ENCODE assay signal across 13 cellular contexts in the genomic region with DNA sequence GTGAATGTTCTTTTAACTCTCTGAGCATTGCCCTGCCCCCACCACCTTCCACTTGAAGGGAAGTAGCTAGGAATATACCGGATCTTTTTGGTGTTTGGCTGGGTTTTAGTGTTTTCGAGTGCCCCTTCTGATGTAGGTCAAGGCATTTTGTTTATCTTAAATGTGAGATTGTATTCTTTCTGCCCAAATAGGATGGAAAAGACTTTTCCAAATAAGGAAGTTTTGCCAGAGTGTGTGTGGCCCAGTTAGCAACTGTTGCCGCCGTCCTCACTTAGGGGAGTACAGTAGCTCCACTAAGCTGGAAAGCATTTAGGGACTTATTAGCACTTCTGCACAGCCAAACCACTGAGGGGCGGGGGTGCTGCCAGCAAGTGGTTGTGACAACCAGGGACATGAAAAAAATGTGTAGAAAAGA. TPM values are rescaled to one million over a fixed set of nuclear protein-coding genes. Genes with fewer than 3 reads are reported as not detected.
DNase-seq lines count a peak whose midpoint lies in the region; ATAC-seq and TF ChIP-seq lines count a peak whose summit lies in the region.
"Had no signal": no experiment of that assay in that cellular context is flagged by ENCODE, and none has a peak within 500 bp of the region (broad histone marks: within the 10 kb centered on the region; RNA-seq: fewer than 3 reads in every experiment).

No MANE protein-coding gene starts in this region.

- CTCF ChIA-PET in CD8-positive, alpha-beta memory T cell (lab: Charles Lee), result interaction anchor here (1.3 to 2.9 kb wide), 4 partner anchors 11 to 88 kb away, joined by 4 to 10 read pairs (median 5); no protein-coding TSS in a partner anchor
- CTCF ChIA-PET in activated naive CD4-positive, alpha-beta T cell treated with anti-CD3 and anti-CD28 coated beads for 36 hours (lab: Charles Lee), result interaction anchor here (0.7 to 2.7 kb wide), 4 partner anchors 10 to 666 kb away, joined by 3 to 14 read pairs (median 4); no protein-coding TSS in a partner anchor

- H3K4me2 ChIP-seq in fibroblast of lung (ENCODE audit: extremely low read depth, insufficient read depth, low read length), result peak overlapping the region; percentile 37

- H3K36me3 Mint-ChIP-seq in CD8-positive, alpha-beta memory T cell, result no peaks in the 10 kb centered on the region
- no peaks in the 10 kb centered on the region for H3K36me3 Mint-ChIP-seq in activated naive CD4-positive, alpha-beta T cell treated with anti-CD3 and anti-CD28 coated beads for 36 hours (ENCODE audit: low read depth)

- peak in 3 of 5 donors; percentile 20 to 35 (median 29) for DNase-seq in CD8-positive, alpha-beta memory T cell
- peak; percentile 22 for DNase-seq in RPMI7951 (ENCODE audit: low read depth)
- DNase-seq in fibroblast of lung (ENCODE audit: low read depth in 2 of 2), result peak; percentile 50 to 53
- no peak for DNase-seq in prostate gland (ENCODE audit: low spot score)
- no peak for DNase-seq in activated naive CD4-positive, alpha-beta T cell treated with anti-CD3 and anti-CD28 coated beads for 36 hours
- no peak for DNase-seq in activated effector memory CD4-positive, alpha-beta T cell treated with Interleukin-2 at 50 U/mL for 16 hours
- no peak for DNase-seq in NCI-H524 (lab: John Stamatoyannopoulos, UW)
- DNase-seq: midbrain, NCI-H446, T-helper 9 cell had no signal

- TF ChIP-seq CTCF in fibroblast of lung (conservative IDR thresholded peaks at IDR 0.05 in 1 of 2, IDR thresholded peaks at IDR 0.05 in 1 of 2; ENCODE audit: low read depth in 1 of 2, low read length in 2 of 2) (no peak), prostate gland (IDR thresholded peaks at IDR 0.05) (no peak)

- 60% methylated on average over 5 of the region's 5 CpGs for WGBS in prostate gland

- H3K4me1 Mint-ChIP-seq in CD8-positive, alpha-beta memory T cell, result peaks cover 22 to 24% (median 24%) of the 10 kb centered on the region in 3 donors
- peaks cover 2% of the 10 kb centered on the region for H3K4me1 Mint-ChIP-seq in activated naive CD4-positive, alpha-beta T cell treated with anti-CD3 and anti-CD28 coated beads for 36 hours (ENCODE audit: low read depth)

- H3K9me3 Mint-ChIP-seq in CD8-positive, alpha-beta memory T cell, result no peaks in the 10 kb centered on the region
- no peaks in the 10 kb centered on the region for H3K9me3 Mint-ChIP-seq in activated naive CD4-positive, alpha-beta T cell treated with anti-CD3 and anti-CD28 coated beads for 36 hours
- H3K9me3 Mint-ChIP-seq: activated T-helper 2 cell treated with anti-CD3 and anti-CD28 coated beads, Interferon-gamma antibody, Interleukin-2, Interleukin-4, amounts not matched to agents 10 μg/mL and 5 μg/mL and 100 μg/mL, durations not matched to agents 14 hours and 24 hours and 36 hours had no signal

- no peak overlapping the region for H3K4me3 ChIP-seq in CD8-positive, alpha-beta memory T cell (ENCODE audit: low read length)
- no peak overlapping the region for H3K4me3 ChIP-seq in fibroblast of lung (replicated peaks in 1 of 4; ENCODE audit: control extremely low read depth in 1 of 4, insufficient read depth in 1 of 4, low read depth in 3 of 4, low read length in 4 of 4)
- no peak overlapping the region for H3K4me3 ChIP-seq in prostate gland

- H4K20me1 ChIP-seq in fibroblast of lung (ENCODE audit: control insufficient read depth, extremely low read depth, insufficient read depth, low read length), result no peaks in the 10 kb centered on the region

- TF ChIP-seq POLR2A in prostate gland (IDR thresholded peaks at IDR 0.05), result no peak

- POLR2A ChIA-PET in CD8-positive, alpha-beta memory T cell (lab: Charles Lee), result no interaction called here

- no peaks in the 10 kb centered on the region for H3K36me3 ChIP-seq in CD8-positive, alpha-beta memory T cell (ENCODE audit: insufficient read depth, low read length)
- no peaks in the 10 kb centered on the region for H3K36me3 ChIP-seq in fibroblast of lung (ENCODE audit: control insufficient read depth, insufficient read depth, low read length)
- no peaks in the 10 kb centered on the region for H3K36me3 ChIP-seq in prostate gland

- intact Hi-C loops in prostate gland (cut with DNase I), result no loop called here
- intact Hi-C loops in activated naive CD4-positive, alpha-beta T cell treated with anti-CD3 and anti-CD28 coated beads for 36 hours (cut with micrococcal nuclease), result no loop called here

- H2AFZ ChIP-seq in fibroblast of lung (ENCODE audit: low read length), result peak overlapping the region; percentile 56

- H3K9me3 ChIP-seq in CD8-positive, alpha-beta memory T cell (ENCODE audit: low read length), result no peaks in the 10 kb centered on the region
- H3K9me3 ChIP-seq in fibroblast of lung (ENCODE audit: control insufficient read depth, insufficient read depth, low read depth, low read length), result no peaks in the 10 kb centered on the region
- no peaks in the 10 kb centered on the region for H3K9me3 ChIP-seq in prostate gland

- H3K4me1 ChIP-seq in CD8-positive, alpha-beta memory T cell (ENCODE audit: insufficient read depth, low read length), result peaks cover 12% of the 10 kb centered on the region
- peaks cover 11% of the 10 kb centered on the region for H3K4me1 ChIP-seq in fibroblast of lung (ENCODE audit: control insufficient read depth, extremely low read depth, insufficient read depth, low read length)
- H3K4me1 ChIP-seq in prostate gland (replicated peaks), result peaks cover 4% of the 10 kb centered on the region

- H3K27me3 Mint-ChIP-seq in CD8-positive, alpha-beta memory T cell, result no peaks in the 10 kb centered on the region
- H3K27me3 Mint-ChIP-seq in activated naive CD4-positive, alpha-beta T cell treated with anti-CD3 and anti-CD28 coated beads for 36 hours (ENCODE audit: low read depth), result no peaks in the 10 kb centered on the region

- no peaks in the 10 kb centered on the region for H3K27me3 ChIP-seq in CD8-positive, alpha-beta memory T cell (ENCODE audit: insufficient read depth, low read length, poor library complexity, severe bottlenecking)
- H3K27me3 ChIP-seq in fibroblast of lung (ENCODE audit: control insufficient read depth, insufficient read depth, low read length) (no peaks in the 10 kb centered on the region), prostate gland (replicated peaks; ENCODE audit: insufficient read depth) (no peaks in the 10 kb centered on the region)

- H3K79me2 ChIP-seq in fibroblast of lung (ENCODE audit: control insufficient read depth, insufficient read depth, low read length), result no peaks in the 10 kb centered on the region

- no peak overlapping the region for H3K27ac ChIP-seq in CD8-positive, alpha-beta memory T cell (ENCODE audit: low read depth, low read length)
- H3K27ac ChIP-seq in fibroblast of lung (ENCODE audit: insufficient read depth, low read length) (no peak overlapping the region), prostate gland (peak overlapping the region; percentile 1 to 73)
- H3K27ac ChIP-seq: epithelial cell of prostate had no signal

- H3K4me3 Mint-ChIP-seq in CD8-positive, alpha-beta memory T cell, result peak overlapping the region in 6 of 7 donors; percentile 27 to 83 (median 58)
- H3K4me3 Mint-ChIP-seq in activated naive CD4-positive, alpha-beta T cell treated with anti-CD3 and anti-CD28 coated beads for 36 hours, result no peak overlapping the region

- no peak overlapping the region for H3K9ac ChIP-seq in fibroblast of lung (ENCODE audit: insufficient read depth, low read length)

- ATAC-seq in GM21786 (IDR thresholded peaks at IDR 0.05; ENCODE audit: unreplicated experiment), result no peak

- H3K27ac Mint-ChIP-seq in CD8-positive, alpha-beta memory T cell, result peak overlapping the region in 7 of 8 donors; percentile 40 to 89 (median 63)
- no peak overlapping the region for H3K27ac Mint-ChIP-seq in activated naive CD4-positive, alpha-beta T cell treated with anti-CD3 and anti-CD28 coated beads for 36 hours
- H3K27ac Mint-ChIP-seq: activated T-helper 2 cell treated with anti-CD3 and anti-CD28 coated beads, Interferon-gamma antibody, Interleukin-2, Interleukin-4, amounts not matched to agents 10 μg/mL and 5 μg/mL and 100 μg/mL, durations not matched to agents 14 hours and 24 hours and 36 hours had no signal

RNA-seq across cellular contexts. Expression of gene VCL, which starts 29.8 kb away (rescaled TPM):
- total RNA-seq in CD8-positive, alpha-beta memory T cell, result 10 to 100 TPM; 30.6 to 31.2 TPM
- 43.7 TPM for polyA plus RNA-seq in CD8-positive, alpha-beta memory T cell
- 62.7 and 66.2 TPM in 2 replicates for total RNA-seq in RPMI7951 (2014; rRNA removed; shearing (Covaris generic))
- total RNA-seq in fibroblast of lung, result 129 and 161 TPM in 2 replicates
- 255 and 316 TPM in 2 replicates for polyA plus RNA-seq in fibroblast of lung
- polyA plus RNA-seq in fibroblast of lung (2012), result 209 and 287 TPM in 2 replicates
- 231 and 233 TPM in 2 replicates for polyA minus RNA-seq in fibroblast of lung (ENCODE audit: low replicate concordance)
- 100 to 1,000 TPM in 1 of 2 donors, 10 to 100 TPM in 1; 97.2 to 285 TPM for total RNA-seq in prostate gland
- 10 to 100 TPM; 13.4 to 14.4 TPM for total RNA-seq in activated naive CD4-positive, alpha-beta T cell treated with anti-CD3 and anti-CD28 coated beads for 36 hours

RNA-seq across cellular contexts. Expression of gene PLAU, which starts 57.2 kb away (rescaled TPM):
- total RNA-seq in CD8-positive, alpha-beta memory T cell, result 1 to 10 TPM; 1.2 to 1.6 TPM
- not detected for polyA plus RNA-seq in CD8-positive, alpha-beta memory T cell
- 173 and 188 TPM in 2 replicates for total RNA-seq in RPMI7951 (2014; rRNA removed; shearing (Covaris generic))
- total RNA-seq in fibroblast of lung, result 60.1 and 93.6 TPM in 2 replicates
- 98.9 and 332 TPM in 2 replicates for polyA plus RNA-seq in fibroblast of lung
- polyA plus RNA-seq in fibroblast of lung (2012), result 90.2 and 305 TPM in 2 replicates
- 90.1 and 281 TPM in 2 replicates for polyA minus RNA-seq in fibroblast of lung (ENCODE audit: low replicate concordance)
- 10 to 100 TPM in 1 of 2 donors, 1 to 10 TPM in 1; 7.1 to 11.0 TPM for total RNA-seq in prostate gland
- total RNA-seq in activated naive CD4-positive, alpha-beta T cell treated with anti-CD3 and anti-CD28 coated beads for 36 hours, result under 1 TPM; 0.26 to 0.27 TPM

Comparison
In these comparisons a context has a peak if more than half of its experiments do, and no peak if none do; other contexts are left out.
1. DNase-seq: peak in CD8-positive, alpha-beta memory T cell (3 of 5), RPMI7951 (single experiment) and fibroblast of lung (2 of 2); none in prostate gland (single experiment), activated naive CD4-positive, alpha-beta T cell treated with anti-CD3 and anti-CD28 coated beads for 36 hours (single experiment), activated effector memory CD4-positive, alpha-beta T cell treated with Interleukin-2 at 50 U/mL for 16 hours (single experiment) and NCI-H524 (0 of 2).
2. H3K27ac ChIP-seq: peak in prostate gland (2 of 2); none in CD8-positive, alpha-beta memory T cell (single experiment) and fibroblast of lung (single experiment).